Comparison of ENCODE assay signal across 15 cellular contexts in genomic region chr1:241460098-241460873, GRCh38. TPM values are rescaled to one million over a fixed set of nuclear protein-coding genes. Genes with fewer than 3 reads are reported as not detected.
A peak's percentile ranks its signal among the peaks of the same experiment; 100 is the strongest.
DNase-seq lines count a peak whose midpoint lies in the region; ATAC-seq and TF ChIP-seq lines count a peak whose summit lies in the region.
"Had no signal": no experiment of that assay in that cellular context is flagged by ENCODE, and none has a peak within 500 bp of the region (broad histone marks: within the 10 kb centered on the region; RNA-seq: fewer than 3 reads in every experiment).

No MANE protein-coding gene starts in this region.

- no peak overlapping the region for H3K4me3 ChIP-seq in HEK293 (ENCODE audit: low read depth, low read length)
- H3K4me3 ChIP-seq in lower lobe of right lung = no peak overlapping the region

- H3K27ac ChIP-seq in HEK293 (ENCODE audit: extremely low read depth, low read depth, low read length) = no peak overlapping the region
- no peak overlapping the region for H3K27ac ChIP-seq in lower lobe of right lung

- peak; percentile 33 to 47 for ATAC-seq in lower lobe of right lung
- ATAC-seq in Right ventricle myocardium superior (ENCODE audit: poor library complexity) = no peak
- ATAC-seq: PC-3 had no signal

- H3K9me3 ChIP-seq in HEK293 (ENCODE audit: control insufficient read depth, insufficient read depth, low read depth, low read length) (no peaks in the 10 kb centered on the region), lower lobe of right lung (no peaks in the 10 kb centered on the region)

- POLR2A ChIA-PET in HEK293 (lab: Yijun Ruan, JAX) (no interaction called here), GM10248 (lab: Yijun Ruan, JAX) (no interaction called here)

- H3K36me3 ChIP-seq in HEK293 (ENCODE audit: control insufficient read depth in 2 of 2, insufficient read depth in 1 of 2, low read length in 2 of 2) (no peaks in the 10 kb centered on the region), lower lobe of right lung (no peaks in the 10 kb centered on the region)

- no peaks in the 10 kb centered on the region for H3K27me3 ChIP-seq in lower lobe of right lung (ENCODE audit: low read depth)

- H3K4me1 ChIP-seq in HEK293 (ENCODE audit: control insufficient read depth, insufficient read depth, low read length) = peaks cover 11% of the 10 kb centered on the region
- no peaks in the 10 kb centered on the region for H3K4me1 ChIP-seq in lower lobe of right lung

- CTCF ChIA-PET in HEK293 (lab: Yijun Ruan, JAX) (interaction anchor here (1.0 kb wide), 1 partner anchor 572 kb away, joined by 5 read pairs; no protein-coding TSS in a partner anchor), GM10248 (lab: Yijun Ruan, JAX) (interaction anchor here (1.5 to 1.6 kb wide), 2 partner anchors 25 to 30 kb away, joined by 4 read pairs; no protein-coding TSS in a partner anchor)

- no peak for TF ChIP-seq CTCF in HEK293 (tag by site-specific recombination; IDR thresholded peaks at IDR 0.05)
- no peak for TF ChIP-seq CTCF in lower lobe of right lung (IDR thresholded peaks at IDR 0.05)
- no peak for TF ChIP-seq CTCF in GM10248 (IDR thresholded peaks at IDR 0.05; ENCODE audit: control extremely low read depth, extremely low read depth, low read depth, missing control alignments)

- intact Hi-C loops in lower lobe of right lung (cut with DNase I) (no loop called here), Right ventricle myocardium superior (cut with DNase I) (no loop called here)

- DNase-seq in NCI-H187 (lab: John Stamatoyannopoulos, UW) (peak; percentile 18 to 29), NCI-H2171 treated with DMSO at 0.1 percent for 48 hours (lab: John Stamatoyannopoulos, UW) (peak; percentile 50), lower lobe of right lung (no peak), GM10248 (ENCODE audit: extremely low spot score) (no peak), NCI-H146 (lab: John Stamatoyannopoulos, UW) (no peak), Right ventricle myocardium superior (no peak)
- DNase-seq: Calu3; CD4-positive, alpha-beta T cell; H7; IMR-90; NCI-H1930; NCI-H510A treated with DMSO at 0.1 percent for 48 hours; PC-3; T-helper 9 cell had no signal

TF ChIP-seq in HEK293, 187 proteins besides CTCF, POLR2A, EP300 and RAD21 (continues in another document):
- no peak for TF ChIP-seq ZNF549 (tag by site-specific recombination; IDR thresholded peaks at IDR 0.05)
- peak; percentile 87 for TF ChIP-seq INSM2 (tag by site-specific recombination; IDR thresholded peaks at IDR 0.05)
- TF ChIP-seq ZNF623 (tag by site-specific recombination; IDR thresholded peaks at IDR 0.05) = no peak
- TF ChIP-seq ZNF76 (tag by site-specific recombination; IDR thresholded peaks at IDR 0.05; ENCODE audit: borderline replicate concordance, low read depth) = no peak
- TF ChIP-seq ZNF223 (tag by site-specific recombination; IDR thresholded peaks at IDR 0.05) = no peak
- peak; percentile 65; the same call in 1 of the 2 replicates for TF ChIP-seq ZNF18 (tag by site-specific recombination; IDR thresholded peaks at IDR 0.05)
- no peak for TF ChIP-seq ZNF785 (tag by site-specific recombination; IDR thresholded peaks at IDR 0.05)
- no peak for TF ChIP-seq ZSCAN5A (tag by site-specific recombination; IDR thresholded peaks at IDR 0.05)
- 0 out of 2 replicates have a peak, but pooled peaks have one; percentile 40 for TF ChIP-seq ZNF692 (tag by site-specific recombination; IDR thresholded peaks at IDR 0.05)
- peak; percentile 54 for TF ChIP-seq ZNF10 (tag by site-specific recombination; IDR thresholded peaks at IDR 0.05)
- TF ChIP-seq GLI4 (tag by site-specific recombination; IDR thresholded peaks at IDR 0.05) = no peak
- TF ChIP-seq IKZF3 (tag by site-specific recombination; IDR thresholded peaks at IDR 0.05) = peak; percentile 74
- no peak for TF ChIP-seq ZNF48 (tag by site-specific recombination; IDR thresholded peaks at IDR 0.05)
- peak; percentile 64 for TF ChIP-seq KLF10 (tag by site-specific recombination; IDR thresholded peaks at IDR 0.05)
- TF ChIP-seq ZXDB (tag by site-specific recombination; IDR thresholded peaks at IDR 0.05) = peak; percentile 92
- no peak for TF ChIP-seq KLF1 (tag by site-specific recombination; IDR thresholded peaks at IDR 0.05)
- no peak for TF ChIP-seq ZNF426 (tag by site-specific recombination; IDR thresholded peaks at IDR 0.05)
- TF ChIP-seq ZNF830 (tag by site-specific recombination; IDR thresholded peaks at IDR 0.05; ENCODE audit: low read depth) = no peak
- no peak for TF ChIP-seq ZBTB11 (tag by site-specific recombination; conservative IDR thresholded peaks at IDR 0.05; ENCODE audit: low read depth)

RNA-seq across cellular contexts. Expression of gene FH, which starts 59.3 kb away (rescaled TPM):
- total RNA-seq in lower lobe of right lung = 42.1 TPM
- total RNA-seq in Right ventricle myocardium superior = 234 TPM

Comparison
In these comparisons a context has a peak if more than half of its experiments do, and no peak if none do; other contexts are left out.
1. DNase-seq: peak in NCI-H187 (2 of 2) and NCI-H2171 treated with DMSO at 0.1 percent for 48 hours (single experiment); none in lower lobe of right lung (single experiment), GM10248 (single experiment), NCI-H146 (single experiment) and Right ventricle myocardium superior (single experiment).